ENCODE assay signal across 14 cellular contexts in the genomic region with DNA sequence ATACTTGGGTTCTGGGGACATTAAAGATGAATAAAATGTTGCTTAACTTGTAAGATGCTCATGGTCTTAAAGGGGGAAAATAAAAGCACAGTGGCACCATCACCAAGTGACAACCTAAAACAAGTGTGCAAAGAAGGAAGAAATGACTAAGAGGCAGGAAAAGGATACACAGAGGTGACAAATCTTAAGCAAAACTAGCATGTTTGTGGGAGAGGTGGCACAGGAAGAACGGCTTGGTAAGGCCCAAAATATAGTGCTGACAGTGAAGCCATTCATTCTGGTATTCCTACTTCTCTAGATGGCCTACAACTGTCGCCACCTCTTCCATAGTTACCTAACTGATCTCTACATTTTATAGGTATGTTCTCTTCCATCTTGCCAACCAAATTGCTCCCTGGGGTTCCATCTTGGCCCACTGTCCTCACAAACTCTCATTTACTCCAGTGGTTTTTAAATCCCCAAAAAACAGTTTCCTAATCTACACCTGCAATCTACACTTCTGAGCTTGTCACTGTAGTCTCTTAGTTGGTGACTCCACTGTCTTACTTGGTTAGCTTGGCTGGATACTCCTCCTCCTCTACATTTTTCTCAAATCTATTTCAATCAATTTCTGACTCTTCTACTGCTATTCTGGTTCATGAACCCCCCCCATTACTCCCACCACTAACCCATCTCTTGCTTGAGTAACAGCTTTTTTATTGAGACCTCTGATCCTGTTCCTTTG. TPM values are rescaled to one million over a fixed set of nuclear protein-coding genes. Genes with fewer than 3 reads are reported as not detected.
DNase-seq lines count a peak whose midpoint lies in the region; ATAC-seq and TF ChIP-seq lines count a peak whose summit lies in the region.
"Had no signal": no experiment of that assay in that cellular context is flagged by ENCODE, and none has a peak within 500 bp of the region (broad histone marks: within the 10 kb centered on the region; RNA-seq: fewer than 3 reads in every experiment).

No MANE protein-coding gene starts in this region.

- H3K9me3 Mint-ChIP-seq in activated naive CD4-positive, alpha-beta T cell treated with anti-CD3 and anti-CD28 coated beads, Interleukin-2, amount 50 U/mL, for 24 hours = no peaks in the 10 kb centered on the region
- no peaks in the 10 kb centered on the region for H3K9me3 Mint-ChIP-seq in activated naive CD8-positive, alpha-beta T cell treated with anti-CD3 and anti-CD28 coated beads, Interleukin-2, amount 10 ng/mL, durations not matched to agents 7 days and 5 days
- H3K9me3 Mint-ChIP-seq in stimulated activated naive B cell treated with anti-CD40 and anti-IgM and Interleukin-4, amounts not matched to agents 10 μg/mL and 1 μg/mL and 100 μg/mL, for 72 hours = no peaks in the 10 kb centered on the region

- no peaks in the 10 kb centered on the region for H3K27me3 Mint-ChIP-seq in activated naive CD4-positive, alpha-beta T cell treated with anti-CD3 and anti-CD28 coated beads, Interleukin-2, amount 50 U/mL, for 24 hours
- H3K27me3 Mint-ChIP-seq in activated naive CD8-positive, alpha-beta T cell treated with anti-CD3 and anti-CD28 coated beads, Interleukin-2, amount 10 ng/mL, durations not matched to agents 7 days and 5 days = no peaks in the 10 kb centered on the region
- no peaks in the 10 kb centered on the region for H3K27me3 Mint-ChIP-seq in stimulated activated naive B cell treated with anti-CD40 and anti-IgM and Interleukin-4, amounts not matched to agents 10 μg/mL and 1 μg/mL and 100 μg/mL, for 72 hours

- DNase-seq in activated naive CD4-positive, alpha-beta T cell treated with anti-CD3 and anti-CD28 coated beads, Interleukin-2, amount 50 U/mL, for 16 hours = no peak
- no peak for DNase-seq in activated naive CD8-positive, alpha-beta T cell treated with anti-CD3 and anti-CD28 coated beads, Interleukin-2, amount 10 ng/mL, durations not matched to agents 7 days and 5 days
- DNase-seq in stimulated activated naive B cell treated with anti-CD40 and anti-IgM and Interleukin-4, amounts not matched to agents 10 μg/mL and 1 μg/mL and 100 μg/mL, for 72 hours = no peak
- DNase-seq in erythroblast (lab: John Stamatoyannopoulos, UW) = no peak
- DNase-seq in foreskin fibroblast = no peak
- DNase-seq: activated effector memory CD4-positive, alpha-beta T cell treated with anti-CD3 and anti-CD28 coated beads, Interleukin-2, amount 50 U/mL, for 16 hours; AML-193; EL; midbrain; NCI-H510A treated with DMSO at 0.1 percent for 48 hours; stimulated activated CD4-positive, alpha-beta T cell treated with anti-CD3 and anti-CD28 coated beads, Interleukin-15, amount 100 ng/mL, for 24 hours had no signal

- POLR2A ChIA-PET in activated naive CD8-positive, alpha-beta T cell treated with anti-CD3 and anti-CD28 coated beads, Interleukin-2, amount 10 ng/mL, durations not matched to agents 7 days and 5 days (lab: Charles Lee) = interaction anchor here (1.8 kb wide), 1 partner anchor 33 kb away, joined by 7 read pairs; a partner anchor contains a TSS

- H3K4me3 ChIP-seq in foreskin fibroblast (ENCODE audit: low read depth in 1 of 2, low read length in 2 of 2) = no peak overlapping the region

- peak; percentile 56 for ATAC-seq in HG03442 (IDR thresholded peaks at IDR 0.05; ENCODE audit: unreplicated experiment)
- peak; percentile 89 for ATAC-seq in activated naive CD8-positive, alpha-beta T cell treated with anti-CD3 and anti-CD28 coated beads, Interleukin-2, amount 10 ng/mL, durations not matched to agents 7 days and 5 days (ENCODE audit: low read depth)
- no peak for ATAC-seq in stimulated activated naive B cell treated with anti-CD40 and anti-IgM and Interleukin-4, amounts not matched to agents 10 μg/mL and 1 μg/mL and 100 μg/mL, for 72 hours (replicated peaks)
- ATAC-seq in HG03457 (IDR thresholded peaks at IDR 0.05; ENCODE audit: unreplicated experiment) = no peak

- H3K4me1 Mint-ChIP-seq in activated naive CD4-positive, alpha-beta T cell treated with anti-CD3 and anti-CD28 coated beads, Interleukin-2, amount 50 U/mL, for 24 hours = peaks cover 62% of the 10 kb centered on the region
- H3K4me1 Mint-ChIP-seq in activated naive CD8-positive, alpha-beta T cell treated with anti-CD3 and anti-CD28 coated beads, Interleukin-2, amount 10 ng/mL, durations not matched to agents 7 days and 5 days = peaks cover 36% of the 10 kb centered on the region
- peaks cover 31 to 46% of the 10 kb centered on the region in 2 donors for H3K4me1 Mint-ChIP-seq in stimulated activated naive B cell treated with anti-CD40 and anti-IgM and Interleukin-4, amounts not matched to agents 10 μg/mL and 1 μg/mL and 100 μg/mL, for 72 hours

- peak overlapping the region; percentile 62 for H3K4me3 Mint-ChIP-seq in activated naive CD4-positive, alpha-beta T cell treated with anti-CD3 and anti-CD28 coated beads, Interleukin-2, amount 50 U/mL, for 24 hours
- H3K4me3 Mint-ChIP-seq in activated naive CD8-positive, alpha-beta T cell treated with anti-CD3 and anti-CD28 coated beads, Interleukin-2, amount 10 ng/mL, durations not matched to agents 7 days and 5 days = peak overlapping the region; percentile 60
- H3K4me3 Mint-ChIP-seq in stimulated activated naive B cell treated with anti-CD40 and anti-IgM and Interleukin-4, amounts not matched to agents 10 μg/mL and 1 μg/mL and 100 μg/mL, for 72 hours = no peak overlapping the region

- peaks cover 33% of the 10 kb centered on the region for H3K36me3 Mint-ChIP-seq in activated naive CD4-positive, alpha-beta T cell treated with anti-CD3 and anti-CD28 coated beads, Interleukin-2, amount 50 U/mL, for 24 hours
- H3K36me3 Mint-ChIP-seq in activated naive CD8-positive, alpha-beta T cell treated with anti-CD3 and anti-CD28 coated beads, Interleukin-2, amount 10 ng/mL, durations not matched to agents 7 days and 5 days = peaks cover 52% of the 10 kb centered on the region
- H3K36me3 Mint-ChIP-seq in stimulated activated naive B cell treated with anti-CD40 and anti-IgM and Interleukin-4, amounts not matched to agents 10 μg/mL and 1 μg/mL and 100 μg/mL, for 72 hours = peaks cover 60 to 74% of the 10 kb centered on the region in 2 donors

- no peak for TF ChIP-seq CTCF in foreskin fibroblast (IDR thresholded peaks at IDR 0.05; ENCODE audit: low read depth, low read length)

- no peak for TF ChIP-seq POLR2A in erythroblast (IDR thresholded peaks at IDR 0.05; ENCODE audit: low read length)

- H3K27ac Mint-ChIP-seq in activated naive CD4-positive, alpha-beta T cell treated with anti-CD3 and anti-CD28 coated beads, Interleukin-2, amount 50 U/mL, for 24 hours = peak overlapping the region; percentile 75
- H3K27ac Mint-ChIP-seq in activated naive CD8-positive, alpha-beta T cell treated with anti-CD3 and anti-CD28 coated beads, Interleukin-2, amount 10 ng/mL, durations not matched to agents 7 days and 5 days = peak overlapping the region; percentile 80
- peak overlapping the region; percentile 7 for H3K27ac Mint-ChIP-seq in stimulated activated naive B cell treated with anti-CD40 and anti-IgM and Interleukin-4, amounts not matched to agents 10 μg/mL and 1 μg/mL and 100 μg/mL, for 72 hours

RNA-seq across cellular contexts. Expression of a gene that starts 33.5 kb away (rescaled TPM):
- 10 to 100 TPM; 14.2 to 14.9 TPM for total RNA-seq in activated naive CD8-positive, alpha-beta T cell treated with anti-CD3 and anti-CD28 coated beads, Interleukin-2, amount 10 ng/mL, durations not matched to agents 7 days and 5 days

Comparison
In these comparisons a context has a peak if more than half of its experiments do, and no peak if none do; other contexts are left out.
1. H3K27ac Mint-ChIP-seq: peak in every context shown above with its lines; median percentile 80 in activated naive CD8-positive, alpha-beta T cell treated with anti-CD3 and anti-CD28 coated beads, Interleukin-2, amount 10 ng/mL, durations not matched to agents 7 days and 5 days; 75 in activated naive CD4-positive, alpha-beta T cell treated with anti-CD3 and anti-CD28 coated beads, Interleukin-2, amount 50 U/mL, for 24 hours; 7 in stimulated activated naive B cell treated with anti-CD40 and anti-IgM and Interleukin-4, amounts not matched to agents 10 μg/mL and 1 μg/mL and 100 μg/mL, for 72 hours.
2. H3K4me3 Mint-ChIP-seq: peak in activated naive CD4-positive, alpha-beta T cell treated with anti-CD3 and anti-CD28 coated beads, Interleukin-2, amount 50 U/mL, for 24 hours (single experiment) and activated naive CD8-positive, alpha-beta T cell treated with anti-CD3 and anti-CD28 coated beads, Interleukin-2, amount 10 ng/mL, durations not matched to agents 7 days and 5 days (single experiment); none in stimulated activated naive B cell treated with anti-CD40 and anti-IgM and Interleukin-4, amounts not matched to agents 10 μg/mL and 1 μg/mL and 100 μg/mL, for 72 hours (0 of 2).
3. ATAC-seq: peak in HG03442 (single experiment) and activated naive CD8-positive, alpha-beta T cell treated with anti-CD3 and anti-CD28 coated beads, Interleukin-2, amount 10 ng/mL, durations not matched to agents 7 days and 5 days (single experiment); none in stimulated activated naive B cell treated with anti-CD40 and anti-IgM and Interleukin-4, amounts not matched to agents 10 μg/mL and 1 μg/mL and 100 μg/mL, for 72 hours (0 of 2) and HG03457 (single experiment).